8 cellular contexts compared by ENCODE assay signal in genomic region chr5:38420691-38421395, GRCh38.
DNase-seq lines count a peak whose midpoint lies in the region; ATAC-seq lines count a peak whose summit lies in the region.

No MANE protein-coding gene starts in this region.

- intact Hi-C loops in left cardiac atrium (cut with DNase I) (loop anchor here in 1 of 2 donors (5.0 kb wide), 1 partner anchor 386 kb away; no protein-coding TSS in a partner anchor), sciatic nerve (cut with DNase I) (loop anchor here (1.0 kb wide), 1 partner anchor 388 kb away; no protein-coding TSS in a partner anchor)

- H3K27me3 Mint-ChIP-seq in activated naive CD8-positive, alpha-beta T cell treated with anti-CD3 and anti-CD28 coated beads for 36 hours = peaks cover 47% of the 10 kb centered on the region

- no peak overlapping the region for H3K27ac Mint-ChIP-seq in activated naive CD8-positive, alpha-beta T cell treated with anti-CD3 and anti-CD28 coated beads for 36 hours

- no peaks in the 10 kb centered on the region for H3K9me3 Mint-ChIP-seq in activated naive CD8-positive, alpha-beta T cell treated with anti-CD3 and anti-CD28 coated beads for 36 hours

- no peaks in the 10 kb centered on the region for H3K36me3 Mint-ChIP-seq in activated naive CD8-positive, alpha-beta T cell treated with anti-CD3 and anti-CD28 coated beads for 36 hours

- H3K4me3 Mint-ChIP-seq in activated naive CD8-positive, alpha-beta T cell treated with anti-CD3 and anti-CD28 coated beads for 36 hours = no peak overlapping the region

- DNase-seq in DMS53 (lab: John Stamatoyannopoulos, UW) = peak; percentile 74
- peak; percentile 47 to 75 for DNase-seq in NCI-H446 (lab: John Stamatoyannopoulos, UW)
- DNase-seq in activated naive CD8-positive, alpha-beta T cell treated with anti-CD3 and anti-CD28 coated beads for 36 hours = peak; percentile 6
- DNase-seq in left cardiac atrium = peak; percentile 58
- peak; percentile 78 for DNase-seq in sciatic nerve (ENCODE audit: low spot score)

- H3K4me1 Mint-ChIP-seq in activated naive CD8-positive, alpha-beta T cell treated with anti-CD3 and anti-CD28 coated beads for 36 hours = no peaks in the 10 kb centered on the region

- ATAC-seq in HG02642 (IDR thresholded peaks at IDR 0.05; ENCODE audit: poor library complexity, unreplicated experiment) (peak; percentile 67), left cardiac atrium (peak; percentile 67 to 71), sciatic nerve (peak; percentile 41), HG03432 (IDR thresholded peaks at IDR 0.05; ENCODE audit: unreplicated experiment) (no peak), GM21381 (IDR thresholded peaks at IDR 0.05; ENCODE audit: unreplicated experiment) (no peak)

Comparison
In these comparisons a context has a peak if more than half of its experiments do, and no peak if none do; other contexts are left out.
1. DNase-seq: peak in every context shown above with its lines; median percentile 78 in sciatic nerve; 74 in DMS53; 61 in NCI-H446; 58 in left cardiac atrium; 6 in activated naive CD8-positive, alpha-beta T cell treated with anti-CD3 and anti-CD28 coated beads for 36 hours.
2. ATAC-seq: peak in HG02642 (single experiment), left cardiac atrium (2 of 2) and sciatic nerve (single experiment); none in HG03432 (single experiment) and GM21381 (single experiment).